Comparison of ENCODE assay signal across 9 cellular contexts in the genomic region with DNA sequence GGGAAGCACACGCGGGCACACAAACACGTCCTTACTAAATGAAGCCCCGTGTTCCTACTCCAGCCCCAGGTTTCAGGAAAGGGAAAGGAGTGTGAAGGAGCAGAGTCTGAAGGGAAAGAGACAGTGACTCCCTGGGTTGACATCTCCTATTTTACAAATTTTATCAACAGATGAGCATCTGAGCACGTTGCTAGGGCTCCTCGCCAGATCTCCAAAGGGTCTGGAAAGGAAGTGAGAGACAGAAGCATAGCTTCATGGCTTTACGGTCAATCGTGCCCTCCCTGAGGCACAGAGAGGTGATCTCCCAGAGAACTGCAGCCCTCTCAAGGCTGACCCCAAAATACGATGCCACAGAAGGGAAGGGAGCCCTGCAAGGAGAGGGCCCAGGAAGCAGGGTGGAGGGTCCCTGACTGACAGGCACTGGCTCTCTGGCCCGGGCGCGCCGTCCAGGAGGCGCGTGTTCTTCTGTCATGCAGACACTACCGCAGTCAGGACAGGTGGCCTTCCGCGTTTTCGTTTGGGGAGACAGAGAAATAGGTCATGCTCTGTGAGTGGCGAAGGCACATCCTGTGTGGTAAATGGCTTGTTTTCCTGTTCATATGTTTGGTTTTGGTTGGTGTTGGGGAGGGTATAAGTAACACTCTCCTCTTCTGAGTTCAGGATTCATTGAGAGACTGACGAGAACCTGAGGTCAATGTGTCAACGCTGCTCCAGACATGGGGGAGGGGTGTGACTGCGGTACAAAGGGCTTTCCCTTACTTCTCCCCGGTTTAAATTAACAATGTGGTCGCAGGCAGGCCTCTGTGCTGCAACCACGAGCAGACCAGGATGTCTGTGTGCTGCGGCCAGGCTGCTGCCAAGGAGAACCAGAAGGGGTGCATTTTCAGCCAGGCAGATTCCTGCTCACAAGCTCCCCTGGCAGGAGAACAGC.
A peak's percentile ranks its signal among the peaks of the same experiment; 100 is the strongest.
DNase-seq lines count a peak whose midpoint lies in the region; ATAC-seq and TF ChIP-seq lines count a peak whose summit lies in the region.
"Had no signal": no experiment of that assay in that cellular context is flagged by ENCODE, and none has a peak within 500 bp of the region (broad histone marks: within the 10 kb centered on the region; RNA-seq: fewer than 3 reads in every experiment).

No MANE protein-coding gene starts in this region.

- no peak overlapping the region for H2BK120ac ChIP-seq in H9 (ENCODE audit: low read depth, low read length, poor library complexity, severe bottlenecking)

- no peak overlapping the region for H3K23ac ChIP-seq in H9 (ENCODE audit: insufficient read length, low read depth, low read length)

- H3K9me3 Mint-ChIP-seq in H9 (no peaks in the 10 kb centered on the region), immature natural killer cell (peaks cover 2 to 11% (median 3%) of the 10 kb centered on the region in 6 donors)
- no peaks in the 10 kb centered on the region for H3K9me3 Mint-ChIP-seq in activated CD8-positive, alpha-beta T cell treated with anti-CD3 and anti-CD28 coated beads, Interleukin-2, amount 10 ng/mL, durations not matched to agents 7 days and 5 days (ENCODE audit: insufficient read depth)

- H3K9ac ChIP-seq in H9 (ENCODE audit: extremely low read depth, insufficient read length, low read length): no peak overlapping the region

- CTCF ChIA-PET in activated CD8-positive, alpha-beta T cell treated with anti-CD3 and anti-CD28 coated beads, Interleukin-2, amount 10 ng/mL, durations not matched to agents 7 days and 5 days (lab: Charles Lee): interaction anchor here (0.8 to 1.5 kb wide), 2 partner anchors 54 to 222 kb away, joined by 3 to 10 read pairs; no protein-coding TSS in a partner anchor

- peak overlapping the region; percentile 4; the same call in 1 of the 2 replicates for H3K14ac ChIP-seq in H9 (ENCODE audit: insufficient read depth, low read length)

- no peaks in the 10 kb centered on the region; the same call in 1 of the 2 replicates for H3K4me1 ChIP-seq in H9 (ENCODE audit: insufficient read depth, low read length)
- H3K4me1 ChIP-seq in left lung: no peaks in the 10 kb centered on the region

- H3K27ac ChIP-seq in H9 (ENCODE audit: insufficient read length, low read depth, low read length): no peak overlapping the region
- H3K27ac ChIP-seq in left lung: no peak overlapping the region

- H3K23me2 ChIP-seq in H9 (ENCODE audit: insufficient read length, low read depth, low read length, poor library complexity, severe bottlenecking): no peaks in the 10 kb centered on the region

- no peaks in the 10 kb centered on the region; a peak in 1 of 7 replicates for H3K36me3 Mint-ChIP-seq in H9 (ENCODE audit: insufficient read depth in 1 of 3, low read depth in 3 of 3)
- H3K36me3 Mint-ChIP-seq in activated CD8-positive, alpha-beta T cell treated with anti-CD3 and anti-CD28 coated beads, Interleukin-2, amount 10 ng/mL, durations not matched to agents 7 days and 5 days (ENCODE audit: low read depth): no peaks in the 10 kb centered on the region
- H3K36me3 Mint-ChIP-seq in immature natural killer cell: no peaks in the 10 kb centered on the region

- H3K4ac ChIP-seq in H9 (ENCODE audit: low read depth, low read length): no peak overlapping the region

- H2BK20ac ChIP-seq in H9 (ENCODE audit: low read depth, low read length, poor library complexity, severe bottlenecking): no peak overlapping the region

- no peak overlapping the region for H4K5ac ChIP-seq in H9 (ENCODE audit: insufficient read length, low read depth, low read length)

- H3K36me3 ChIP-seq in left lung: no peaks in the 10 kb centered on the region

- H2AFZ ChIP-seq in H9 (ENCODE audit: low read length): no peak overlapping the region

- TF ChIP-seq CTCF in H9 (conservative IDR thresholded peaks at IDR 0.05) (no peak), left lung (IDR thresholded peaks at IDR 0.05) (no peak)

- no peak overlapping the region for H3T11ph ChIP-seq in H9 (ENCODE audit: low read length)

- H3K9me3 ChIP-seq in H9 (ENCODE audit: control insufficient read depth, low read depth, low read length) (no peaks in the 10 kb centered on the region), left lung (no peaks in the 10 kb centered on the region)

- no peak overlapping the region for H4K91ac ChIP-seq in H9 (ENCODE audit: insufficient read length, low read depth, low read length)

- no peaks in the 10 kb centered on the region for H3K27me3 Mint-ChIP-seq in H9 (ENCODE audit: low read depth)
- H3K27me3 Mint-ChIP-seq in activated CD8-positive, alpha-beta T cell treated with anti-CD3 and anti-CD28 coated beads, Interleukin-2, amount 10 ng/mL, durations not matched to agents 7 days and 5 days (ENCODE audit: low read depth): peaks cover 22% of the 10 kb centered on the region
- peaks cover 7 to 11% (median 8%) of the 10 kb centered on the region in 3 donors for H3K27me3 Mint-ChIP-seq in immature natural killer cell (ENCODE audit: low read depth in 3 of 3)

- H2BK12ac ChIP-seq in H9 (ENCODE audit: insufficient read length, low read depth, low read length): no peak overlapping the region

- intact Hi-C loops in left lung (cut with DNase I): no loop called here

- peak overlapping the region in 1 of 3 experiments; percentile 42; a peak in 2 of 7 replicates for H3K27ac Mint-ChIP-seq in H9
- H3K27ac Mint-ChIP-seq in activated CD8-positive, alpha-beta T cell treated with anti-CD3 and anti-CD28 coated beads, Interleukin-2, amount 10 ng/mL, durations not matched to agents 7 days and 5 days: peak overlapping the region; percentile 53
- H3K27ac Mint-ChIP-seq in immature natural killer cell: peak overlapping the region; percentile 11 to 91 (median 70)

- H3K27me3 ChIP-seq in H9 (ENCODE audit: insufficient read depth, low read length): no peaks in the 10 kb centered on the region; the same call in 1 of the 2 replicates
- no peaks in the 10 kb centered on the region for H3K27me3 ChIP-seq in left lung

- DNase-seq in AG08395 (ENCODE audit: low spot score) (peak; percentile 38), H9 (no peak), immature natural killer cell (peak; percentile 63 to 71 (median 68)), SHP77 treated with DMSO at 0.1 percent for 48 hours (lab: John Stamatoyannopoulos, UW) (no peak), left lung (no peak)
- DNase-seq in activated CD8-positive, alpha-beta T cell treated with anti-CD3 and anti-CD28 coated beads, Interleukin-2, amount 10 ng/mL, durations not matched to agents 7 days and 5 days: peak; percentile 80
- DNase-seq: DMS153 had no signal

- no peak overlapping the region for H2AK5ac ChIP-seq in H9 (ENCODE audit: insufficient read length, low read length)

- ATAC-seq in activated CD8-positive, alpha-beta T cell treated with anti-CD3 and anti-CD28 coated beads, Interleukin-2, amount 10 ng/mL, durations not matched to agents 7 days and 5 days: peak; percentile 88
- ATAC-seq in GM21529 (IDR thresholded peaks at IDR 0.05; ENCODE audit: unreplicated experiment): no peak
- ATAC-seq in GM21737 (IDR thresholded peaks at IDR 0.05; ENCODE audit: unreplicated experiment): no peak
- ATAC-seq in left lung: no peak

- H3K4me1 Mint-ChIP-seq in H9 (peaks cover 8 to 14% of the 10 kb centered on the region in 2 experiments), immature natural killer cell (peaks cover 37 to 50% of the 10 kb centered on the region in 2 donors)
- peaks cover 31% of the 10 kb centered on the region for H3K4me1 Mint-ChIP-seq in activated CD8-positive, alpha-beta T cell treated with anti-CD3 and anti-CD28 coated beads, Interleukin-2, amount 10 ng/mL, durations not matched to agents 7 days and 5 days (ENCODE audit: low read depth)

- no peak overlapping the region for H3K18ac ChIP-seq in H9 (ENCODE audit: insufficient read length, low read depth, low read length)

- no peak overlapping the region for H3K4me2 ChIP-seq in H9 (ENCODE audit: insufficient read depth, insufficient read length, low read length)

- H2BK15ac ChIP-seq in H9 (ENCODE audit: low read depth, low read length): no peak overlapping the region

- no peak overlapping the region for H4K8ac ChIP-seq in H9 (replicated peaks; ENCODE audit: insufficient read length, low read depth, low read length)

- H4K20me1 ChIP-seq in H9 (ENCODE audit: control insufficient read depth, insufficient read depth, insufficient read length): no peaks in the 10 kb centered on the region

- H3K79me2 ChIP-seq in H9 (ENCODE audit: insufficient read depth, low read length): no peaks in the 10 kb centered on the region

- H3K79me1 ChIP-seq in H9 (ENCODE audit: insufficient read depth, low read depth, low read length, poor library complexity, severe bottlenecking): no peaks in the 10 kb centered on the region

- H3K4me3 Mint-ChIP-seq in H9 (no peak overlapping the region), immature natural killer cell (peak overlapping the region; percentile 19 to 78 (median 65))
- H3K4me3 Mint-ChIP-seq in activated CD8-positive, alpha-beta T cell treated with anti-CD3 and anti-CD28 coated beads, Interleukin-2, amount 10 ng/mL, durations not matched to agents 7 days and 5 days: peak overlapping the region; percentile 60

- no peak overlapping the region for H3K4me3 ChIP-seq in left lung

- no peak overlapping the region for H2BK5ac ChIP-seq in H9 (ENCODE audit: insufficient read length, low read length)

- POLR2A ChIA-PET in activated CD8-positive, alpha-beta T cell treated with anti-CD3 and anti-CD28 coated beads, Interleukin-2, amount 10 ng/mL, durations not matched to agents 7 days and 5 days (lab: Charles Lee): no interaction called here

- no CpG with 5 or more reads among the region's 27 CpGs for WGBS in H9 (ENCODE audit: extremely low coverage, insufficient read length, low lambda C conversion rate)

- no peak overlapping the region for H3K56ac ChIP-seq in H9 (ENCODE audit: insufficient read length, low read depth, low read length)

Comparison
In these comparisons a context has a peak if more than half of its experiments do, and no peak if none do; other contexts are left out.
1. DNase-seq: peak in AG08395 (single experiment), activated CD8-positive, alpha-beta T cell treated with anti-CD3 and anti-CD28 coated beads, Interleukin-2, amount 10 ng/mL, durations not matched to agents 7 days and 5 days (single experiment) and immature natural killer cell (3 of 3); none in H9 (single experiment), SHP77 treated with DMSO at 0.1 percent for 48 hours (single experiment) and left lung (0 of 2).
2. H3K4me3 Mint-ChIP-seq: peak in activated CD8-positive, alpha-beta T cell treated with anti-CD3 and anti-CD28 coated beads, Interleukin-2, amount 10 ng/mL, durations not matched to agents 7 days and 5 days (single experiment) and immature natural killer cell (5 of 5); none in H9 (0 of 2).